In genomic region chr12:21220266-21220665, GRCh38 we compare ENCODE assay signal across 29 cellular contexts.
"Had no signal": no experiment of that assay in that cellular context is flagged by ENCODE, and none has a peak within 500 bp of the region (broad histone marks: within the 10 kb centered on the region; RNA-seq: fewer than 3 reads in every experiment).

No MANE protein-coding gene starts in this region.

- H3K9me3 ChIP-seq: ascending aorta had no signal

- DNase-seq: activated B cell treated with CpG ODN at 0.5 μM for 24 hours; activated CD4-positive, alpha-beta memory T cell treated with anti-CD3 and anti-CD28 coated beads, Interleukin-2, amount 10 ng/mL, durations not matched to agents 7 days and 5 days; activated CD4-positive, alpha-beta T cell treated with anti-CD3 and anti-CD28 coated beads for 36 hours; activated CD4-positive, alpha-beta T cell treated with anti-CD3 and anti-CD28 coated beads for 48 hours; activated CD4-positive, alpha-beta T cell treated with anti-CD3 and anti-CD28 coated beads, Interleukin-2, amount 10 ng/mL, durations not matched to agents 7 days and 5 days; activated CD4-positive, alpha-beta T cell treated with anti-CD3 and anti-CD28 coated beads, Interleukin-2, amount 50 U/mL, for 48 hours; activated CD4-positive, CD25-positive, alpha-beta regulatory T cell treated with anti-CD3 and anti-CD28 coated beads, Interleukin-2, amount 50 U/mL, for 72 hours; activated CD8-positive, alpha-beta memory T cell treated with anti-CD3 and anti-CD28 coated beads for 24 hours; activated CD8-positive, alpha-beta memory T cell treated with anti-CD3 and anti-CD28 coated beads, Interleukin-2, amount 10 ng/mL, durations not matched to agents 7 days and 5 days; activated CD8-positive, alpha-beta memory T cell treated with anti-CD3 and anti-CD28 coated beads, Interleukin-2, amount 50 U/mL, for 48 hours; activated CD8-positive, alpha-beta T cell treated with anti-CD3 and anti-CD28 coated beads, Interleukin-2, amount 10 ng/mL, durations not matched to agents 7 days and 5 days; activated effector memory CD4-positive, alpha-beta T cell treated with Interleukin-2 at 50 U/mL for 16 hours; activated gamma-delta T cell; activated naive CD4-positive, alpha-beta T cell treated with anti-CD3 and anti-CD28 coated beads, Interleukin-2, amount 10 ng/mL, durations not matched to agents 7 days and 5 days; activated naive CD4-positive, alpha-beta T cell treated with Interleukin-2 at 50 U/mL for 16 hours; activated naive CD8-positive, alpha-beta T cell treated with anti-CD3 and anti-CD28 coated beads, Interleukin-2, amount 10 ng/mL, durations not matched to agents 7 days and 5 days; activated naive CD8-positive, alpha-beta T cell treated with anti-CD3 and anti-CD28 coated beads, Interleukin-2, amount 50 U/mL, for 24 hours; activated T-cell treated with anti-CD3 and anti-CD28 coated beads, Interleukin-2, amount 50 U/mL, for 24 hours; activated T-cell treated with anti-CD3 and anti-CD28 coated beads, Interleukin-2, amount 50 U/mL, for 48 hours; amygdala; anterior cingulate cortex; caudate nucleus; cerebellar nuclear complex; T-helper 1 cell; T-helper 2 cell; T-helper 9 cell had no signal

- H3K27me3 ChIP-seq: ascending aorta, cardiac muscle cell had no signal

- H3K4me1 ChIP-seq: ascending aorta had no signal

- H3K27ac ChIP-seq: ascending aorta, cardiac muscle cell, VCaP had no signal

- H3K36me3 ChIP-seq: ascending aorta, cardiac muscle cell had no signal

- H3K4me3 ChIP-seq: ascending aorta, cardiac muscle cell had no signal
